Comparison of ENCODE assay signal across 25 cellular contexts in the genomic region with DNA sequence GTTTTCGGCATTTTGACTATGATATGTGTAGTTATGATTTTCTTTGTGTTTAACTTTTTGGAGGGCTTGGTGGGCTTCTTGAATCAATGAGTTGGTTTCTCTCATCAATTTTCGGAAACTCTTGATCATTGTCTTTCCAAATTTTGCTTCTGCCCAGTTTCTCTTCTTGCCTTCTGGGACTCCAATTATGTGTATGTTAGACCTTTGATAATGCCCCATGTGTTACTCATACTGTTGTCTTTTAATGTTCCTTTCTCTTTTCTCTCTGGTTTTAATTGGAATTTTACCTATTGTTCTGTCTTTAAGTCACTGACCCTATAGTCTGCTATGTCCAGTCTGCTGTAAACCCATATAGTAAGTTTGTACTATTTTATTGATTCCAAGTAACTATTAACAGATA. TPM values are rescaled to one million over a fixed set of nuclear protein-coding genes. Genes with fewer than 3 reads are reported as not detected.
"Had no signal": no experiment of that assay in that cellular context is flagged by ENCODE, and none has a peak within 500 bp of the region (broad histone marks: within the 10 kb centered on the region; RNA-seq: fewer than 3 reads in every experiment).

No MANE protein-coding gene starts in this region.

- H3K4me1 Mint-ChIP-seq: endodermal cell had no signal

- H3K4me3 ChIP-seq: colonic mucosa, esophagus squamous epithelium, gastrocnemius medialis, heart right ventricle, left lung, lower lobe of right lung had no signal

- H3K9me3 ChIP-seq: colonic mucosa, gastrocnemius medialis had no signal

- DNase-seq: colonic mucosa; cortex of kidney; effector CD8-positive, alpha-beta T cell; effector memory CD8-positive, alpha-beta T cell; endodermal cell; erythroblast; esophagus squamous epithelium; foreskin fibroblast; foreskin melanocyte; gastrocnemius medialis; glutamatergic neuron; heart right ventricle; hippocampal formation; left cardiac atrium; left lung; left ventricle myocardium superior; lower lobe of right lung; mesenchymal stem cell; midbrain had no signal

- H3K27ac ChIP-seq: colonic mucosa, epithelial cell of prostate, esophagus squamous epithelium, gastrocnemius medialis, heart right ventricle, left lung, lower lobe of right lung had no signal

- ATAC-seq: effector memory CD8-positive, alpha-beta T cell; esophagus mucosa; gastrocnemius medialis; heart right ventricle; left cardiac atrium; left lung; left ventricle myocardium superior; lower lobe of right lung had no signal

- H3K4me1 ChIP-seq: colonic mucosa, esophagus squamous epithelium, gastrocnemius medialis, heart right ventricle, left lung, lower lobe of right lung had no signal

- H3K4me3 Mint-ChIP-seq: dendritic cell treated with granulocyte-macrophage colony-stimulating factor and Interleukin-4, amounts not matched to agents 40 ng/mL and 50 ng/mL, for 4 days; effector memory CD8-positive, alpha-beta T cell; endodermal cell had no signal

- H3K27ac Mint-ChIP-seq: dendritic cell treated with granulocyte-macrophage colony-stimulating factor and Interleukin-4, amounts not matched to agents 40 ng/mL and 50 ng/mL, for 4 days; effector memory CD8-positive, alpha-beta T cell; endodermal cell had no signal

- H3K36me3 ChIP-seq: colonic mucosa, esophagus squamous epithelium, gastrocnemius medialis, heart right ventricle, left lung, lower lobe of right lung had no signal

- H3K27me3 ChIP-seq: colonic mucosa, esophagus squamous epithelium, gastrocnemius medialis had no signal

RNA-seq across cellular contexts. Expression of gene KCNIP1, which starts 41.5 kb away (rescaled TPM):
- total RNA-seq: endodermal cell, esophagus mucosa, esophagus squamous epithelium, gastrocnemius medialis, left cardiac atrium, lower leg skin, mononuclear cell had no signal
- polyA plus RNA-seq: keratinocyte had no signal
